ENCODE assay signal across 10 cellular contexts in genomic region chr9:21711504-21711903, GRCh38.
DNase-seq lines count a peak whose midpoint lies in the region; ATAC-seq and TF ChIP-seq lines count a peak whose summit lies in the region.
"Had no signal": no experiment of that assay in that cellular context is flagged by ENCODE, and none has a peak within 500 bp of the region (broad histone marks: within the 10 kb centered on the region; RNA-seq: fewer than 3 reads in every experiment).

No MANE protein-coding gene starts in this region.

- no TSS peak for BruUV-seq in Caco-2 (replicated peaks; lab: Mats Ljungman, UMichigan)

- no peak overlapping the region for H3K4me2 ChIP-seq in H9 (ENCODE audit: insufficient read depth, insufficient read length, low read length)

- H3K9me3 ChIP-seq in H9 (ENCODE audit: control insufficient read depth, low read depth, low read length) (no peaks in the 10 kb centered on the region), Caco-2 (no peaks in the 10 kb centered on the region), Peyer's patch (no peaks in the 10 kb centered on the region)

- no peak overlapping the region for H3K4me3 Mint-ChIP-seq in H9
- no peak overlapping the region for H3K4me3 Mint-ChIP-seq in Caco-2 (ENCODE audit: unreplicated experiment)
- H3K4me3 Mint-ChIP-seq: activated CD4-positive, alpha-beta T cell treated with anti-CD3 and anti-CD28 coated beads, Interleukin-2, amount 10 ng/mL, durations not matched to agents 24 days and 14 days had no signal

- H3K27me3 Mint-ChIP-seq in H9 (ENCODE audit: low read depth) (peaks cover 52% of the 10 kb centered on the region), Caco-2 (ENCODE audit: insufficient read depth, unreplicated experiment) (no peaks in the 10 kb centered on the region)

- H3K23me2 ChIP-seq in H9 (ENCODE audit: insufficient read length, low read depth, low read length, poor library complexity, severe bottlenecking), result no peaks in the 10 kb centered on the region

- H3K56ac ChIP-seq in H9 (ENCODE audit: insufficient read length, low read depth, low read length), result no peak overlapping the region

- no peaks in the 10 kb centered on the region for H3K27me3 ChIP-seq in H9 (ENCODE audit: insufficient read depth, low read length)
- no peaks in the 10 kb centered on the region for H3K27me3 ChIP-seq in Caco-2 (replicated peaks; ENCODE audit: control insufficient read depth, insufficient read depth, low read length)
- no peaks in the 10 kb centered on the region for H3K27me3 ChIP-seq in Peyer's patch

- no peak overlapping the region for H3K4ac ChIP-seq in H9 (ENCODE audit: low read depth, low read length)

- DNase-seq in H9, result peak; percentile 30
- DNase-seq in NCI-H82 treated with DMSO at 0.1 percent for 48 hours (lab: John Stamatoyannopoulos, UW; ENCODE audit: unreplicated experiment), result peak; percentile 2
- peak; percentile 92 for DNase-seq in kidney tubule cell (ENCODE audit: low spot score)
- DNase-seq in NCI-H1092 treated with DMSO at 0.1 percent for 48 hours (lab: John Stamatoyannopoulos, UW), result no peak
- no peak for DNase-seq in Caco-2
- DNase-seq in Peyer's patch, result no peak
- DNase-seq: activated CD4-positive, alpha-beta T cell treated with anti-CD3 and anti-CD28 coated beads, Interleukin-2, amount 10 ng/mL, durations not matched to agents 24 days and 14 days; NCI-H2227 treated with DMSO at 0.1 percent for 48 hours had no signal

- H3K14ac ChIP-seq in H9 (ENCODE audit: insufficient read depth, low read length), result no peak overlapping the region

- no peaks in the 10 kb centered on the region for H3K36me3 Mint-ChIP-seq in H9 (ENCODE audit: insufficient read depth in 1 of 3, low read depth in 3 of 3)
- H3K36me3 Mint-ChIP-seq in Caco-2 (ENCODE audit: insufficient read depth, unreplicated experiment), result peaks cover 5% of the 10 kb centered on the region

- no peak overlapping the region for H4K91ac ChIP-seq in H9 (ENCODE audit: insufficient read length, low read depth, low read length)

- no peak overlapping the region for H3K27ac ChIP-seq in H9 (ENCODE audit: insufficient read length, low read depth, low read length)
- H3K27ac ChIP-seq in Peyer's patch, result no peak overlapping the region

- H4K8ac ChIP-seq in H9 (replicated peaks; ENCODE audit: insufficient read length, low read depth, low read length), result no peak overlapping the region

- no peak overlapping the region for H3K18ac ChIP-seq in H9 (ENCODE audit: insufficient read length, low read depth, low read length)

- H2BK15ac ChIP-seq in H9 (ENCODE audit: low read depth, low read length), result no peak overlapping the region

- CTCF ChIA-PET in Caco-2 (lab: Charles Lee), result no interaction called here

- H3K27ac Mint-ChIP-seq in H9 (no peak overlapping the region), Caco-2 (ENCODE audit: unreplicated experiment) (no peak overlapping the region)
- H3K27ac Mint-ChIP-seq: activated CD4-positive, alpha-beta T cell treated with anti-CD3 and anti-CD28 coated beads, Interleukin-2, amount 10 ng/mL, durations not matched to agents 24 days and 14 days had no signal

- intact Hi-C loops in Caco-2 (cut with micrococcal nuclease; ENCODE audit: unreplicated experiment), result no loop called here

- H2AFZ ChIP-seq in H9 (ENCODE audit: low read length), result no peak overlapping the region

- H2BK5ac ChIP-seq in H9 (ENCODE audit: insufficient read length, low read length), result no peak overlapping the region

- H3K4me1 Mint-ChIP-seq in H9 (peaks cover 12 to 17% of the 10 kb centered on the region in 2 experiments), Caco-2 (ENCODE audit: low read depth, unreplicated experiment) (peaks cover 6% of the 10 kb centered on the region)

- H3K4me1 ChIP-seq in H9 (ENCODE audit: insufficient read depth, low read length) (no peaks in the 10 kb centered on the region), Caco-2 (peaks cover 10% of the 10 kb centered on the region; the same call in 1 of the 2 replicates), Peyer's patch (no peaks in the 10 kb centered on the region)

- H2BK120ac ChIP-seq in H9 (ENCODE audit: low read depth, low read length, poor library complexity, severe bottlenecking), result no peak overlapping the region

- TF ChIP-seq CTCF in H9 (conservative IDR thresholded peaks at IDR 0.05), result no peak
- no peak for TF ChIP-seq CTCF in Caco-2 (IDR thresholded peaks at IDR 0.05; ENCODE audit: insufficient read depth in 1 of 2, low read depth in 1 of 2, low read length in 1 of 2, severe bottlenecking in 1 of 2, unreplicated experiment in 1 of 2)
- no peak for TF ChIP-seq CTCF in Peyer's patch (IDR thresholded peaks at IDR 0.05)

- no peak overlapping the region for H2AK5ac ChIP-seq in H9 (ENCODE audit: insufficient read length, low read length)

- H3K4me3 ChIP-seq in Caco-2 (ENCODE audit: low read depth, low read length), result no peak overlapping the region
- H3K4me3 ChIP-seq in Peyer's patch, result no peak overlapping the region
- H3K4me3 ChIP-seq: lung had no signal

- no peak overlapping the region for H4K5ac ChIP-seq in H9 (ENCODE audit: insufficient read length, low read depth, low read length)

- H2BK12ac ChIP-seq in H9 (ENCODE audit: insufficient read length, low read depth, low read length), result no peak overlapping the region

- H3K79me2 ChIP-seq in H9 (ENCODE audit: insufficient read depth, low read length), result no peaks in the 10 kb centered on the region

- H3K9me3 Mint-ChIP-seq in H9 (no peaks in the 10 kb centered on the region), Caco-2 (ENCODE audit: unreplicated experiment) (no peaks in the 10 kb centered on the region)
- H3K9me3 Mint-ChIP-seq: activated CD4-positive, alpha-beta T cell treated with anti-CD3 and anti-CD28 coated beads, Interleukin-2, amount 10 ng/mL, durations not matched to agents 24 days and 14 days had no signal

- H4K20me1 ChIP-seq in H9 (ENCODE audit: control insufficient read depth, insufficient read depth, insufficient read length), result no peaks in the 10 kb centered on the region

- TF ChIP-seq POLR2A in Peyer's patch (IDR thresholded peaks at IDR 0.05), result no peak

- H3K79me1 ChIP-seq in H9 (ENCODE audit: insufficient read depth, low read depth, low read length, poor library complexity, severe bottlenecking), result no peaks in the 10 kb centered on the region

- no peak overlapping the region for H2BK20ac ChIP-seq in H9 (ENCODE audit: low read depth, low read length, poor library complexity, severe bottlenecking)

- POLR2A ChIA-PET in Caco-2 (lab: Charles Lee), result no interaction called here

- peak; percentile 64 for ATAC-seq in GM18498 (IDR thresholded peaks at IDR 0.05; ENCODE audit: unreplicated experiment)

- H3K23ac ChIP-seq in H9 (ENCODE audit: insufficient read length, low read depth, low read length), result no peak overlapping the region

- H3T11ph ChIP-seq in H9 (ENCODE audit: low read length), result no peak overlapping the region

- no CpG with 5 or more reads among the region's 2 CpGs for WGBS in H9 (ENCODE audit: extremely low coverage, insufficient read length, low lambda C conversion rate)

- H3K9ac ChIP-seq in H9 (ENCODE audit: extremely low read depth, insufficient read length, low read length), result no peak overlapping the region

- no peaks in the 10 kb centered on the region for H3K36me3 ChIP-seq in Caco-2 (ENCODE audit: control insufficient read depth, insufficient read depth, low read length)
- no peaks in the 10 kb centered on the region for H3K36me3 ChIP-seq in Peyer's patch

Comparison
In these comparisons a context has a peak if more than half of its experiments do, and no peak if none do; other contexts are left out.
1. DNase-seq: peak in H9 (single experiment), NCI-H82 treated with DMSO at 0.1 percent for 48 hours (single experiment) and kidney tubule cell (single experiment); none in NCI-H1092 treated with DMSO at 0.1 percent for 48 hours (single experiment), Caco-2 (0 of 2) and Peyer's patch (0 of 3).